ENCODE assay signal across 1 cellular context in genomic region chr18:58391932-58392331, GRCh38.
TF ChIP-seq lines count a peak whose summit lies in the region.

No MANE protein-coding gene starts in this region.

TF ChIP-seq in WTC11, 78 proteins besides CTCF, POLR2A, EP300 and RAD21 (continued from another document):
- TF ChIP-seq ERG (CRISPR knock-in tag; IDR thresholded peaks at IDR 0.05) (no peak), FOXK1 (CRISPR knock-in tag; IDR thresholded peaks at IDR 0.05) (no peak), MAX (CRISPR knock-in tag; IDR thresholded peaks at IDR 0.05) (no peak), ELF4 (CRISPR knock-in tag; IDR thresholded peaks at IDR 0.05; ENCODE audit: low read depth) (no peak)
